ENCODE assay signal across 8 cellular contexts in genomic region chr5:97163360-97163764, GRCh38. TPM values are rescaled to one million over a fixed set of nuclear protein-coding genes. Genes with fewer than 3 reads are reported as not detected.
DNase-seq lines count a peak whose midpoint lies in the region; ATAC-seq and TF ChIP-seq lines count a peak whose summit lies in the region.

No MANE protein-coding gene starts in this region.

- no peak overlapping the region for H2AK5ac ChIP-seq in mesendoderm (ENCODE audit: low read length)

- intact Hi-C loops in Caco-2 (cut with micrococcal nuclease; ENCODE audit: unreplicated experiment) (loop anchor here (1.0 to 5.0 kb wide), 2 partner anchors 101 to 228 kb away; no protein-coding TSS in a partner anchor), mammary epithelial cell (cut with micrococcal nuclease) (loop anchor here (1.0 to 5.0 kb wide), 4 partner anchors 229 to 549 kb away; no protein-coding TSS in a partner anchor), sciatic nerve (cut with DNase I) (loop anchor here (10.0 kb wide), 1 partner anchor 159 kb away; no protein-coding TSS in a partner anchor)

- in situ Hi-C loops in KBM-7 (cut with MboI; ENCODE audit: low pct_unique_long_range_greater_than_20kb, low sequenced_read_pairs) = loop anchor here (25.0 kb wide), 2 partner anchors 401 to 551 kb away; no protein-coding TSS in a partner anchor
- in situ Hi-C loops in mammary epithelial cell (cut with MboI; ENCODE audit: low sequenced_read_pairs in 2 of 2) = loop anchor here (5.0 to 25.0 kb wide), 4 partner anchors 289 to 551 kb away; partner anchors contain the start of gene ERAP2 (in 1 of the 2)

- no peak overlapping the region for H3K9ac ChIP-seq in mammary epithelial cell (ENCODE audit: insufficient read depth, low read length)
- H3K9ac ChIP-seq in mesendoderm (ENCODE audit: low read length) = no peak overlapping the region

- no peak overlapping the region for H2BK15ac ChIP-seq in mesendoderm (replicated peaks; ENCODE audit: low read depth)

- POLR2A ChIA-PET in Caco-2 (lab: Charles Lee) = no interaction called here

- no peaks in the 10 kb centered on the region for H3K27me3 ChIP-seq in Caco-2 (replicated peaks; ENCODE audit: control insufficient read depth, insufficient read depth, low read length)
- no peaks in the 10 kb centered on the region for H3K27me3 ChIP-seq in mammary epithelial cell (ENCODE audit: insufficient read depth, low read length)
- H3K27me3 ChIP-seq in mesendoderm (ENCODE audit: insufficient read depth, low read length, poor library complexity) = no peaks in the 10 kb centered on the region

- no peak overlapping the region for H4K8ac ChIP-seq in mesendoderm (ENCODE audit: low read depth, low read length)

- H3K4me2 ChIP-seq in mammary epithelial cell (ENCODE audit: insufficient read depth, low read depth, low read length) (no peak overlapping the region), mesendoderm (ENCODE audit: low read length) (no peak overlapping the region)

- no peaks in the 10 kb centered on the region for H4K20me1 ChIP-seq in mammary epithelial cell (ENCODE audit: insufficient read depth, low read length)

- no peak for ATAC-seq in HG03457 (IDR thresholded peaks at IDR 0.05; ENCODE audit: unreplicated experiment)
- no peak for ATAC-seq in sciatic nerve
- ATAC-seq in GM21390 (IDR thresholded peaks at IDR 0.05; ENCODE audit: unreplicated experiment) = no peak

- H4K5ac ChIP-seq in mesendoderm (ENCODE audit: low read length) = no peak overlapping the region

- H2AFZ ChIP-seq in mammary epithelial cell (ENCODE audit: low read depth, low read length) = no peak overlapping the region

- H3K4me3 ChIP-seq in Caco-2 (ENCODE audit: low read depth, low read length) = no peak overlapping the region
- no peak overlapping the region for H3K4me3 ChIP-seq in mammary epithelial cell (replicated peaks in 1 of 3; ENCODE audit: insufficient read depth in 1 of 3, low read depth in 2 of 3, low read length in 3 of 3)
- no peak overlapping the region for H3K4me3 ChIP-seq in mesendoderm (ENCODE audit: low read length)

- no peak overlapping the region for H3K4ac ChIP-seq in mesendoderm (ENCODE audit: low read depth, low read length)

- TF ChIP-seq CTCF in Caco-2 (IDR thresholded peaks at IDR 0.05; ENCODE audit: insufficient read depth in 1 of 2, low read depth in 1 of 2, low read length in 1 of 2, severe bottlenecking in 1 of 2, unreplicated experiment in 1 of 2) (peak; percentile 53), mammary epithelial cell (conservative IDR thresholded peaks at IDR 0.05 in 1 of 2, IDR thresholded peaks at IDR 0.05 in 1 of 2; ENCODE audit: extremely low read depth in 1 of 2, insufficient read depth in 1 of 2, low read depth in 1 of 2, low read length in 2 of 2) (peak; percentile 44 to 52)

- no peaks in the 10 kb centered on the region for H3K27me3 Mint-ChIP-seq in Caco-2 (ENCODE audit: insufficient read depth, unreplicated experiment)

- DNase-seq in Caco-2 = no peak
- DNase-seq in KBM-7 = peak; percentile 40
- no peak for DNase-seq in mammary epithelial cell
- peak; percentile 9 for DNase-seq in mesendoderm
- DNase-seq in SK-N-DZ (ENCODE audit: low spot score) = no peak
- no peak for DNase-seq in sciatic nerve (ENCODE audit: low spot score)

- H3K79me1 ChIP-seq in mesendoderm (ENCODE audit: low read length) = no peaks in the 10 kb centered on the region

- CTCF ChIA-PET in Caco-2 (lab: Charles Lee) (interaction anchor here (0.8 kb wide), 1 partner anchor 21 kb away, joined by 4 read pairs; the partner anchor contains the start of gene LIX1), mammary epithelial cell (lab: Charles Lee; ENCODE audit: low non-redundant PET) (no interaction called here)

- H3K18ac ChIP-seq in mesendoderm (ENCODE audit: low read length) = no peak overlapping the region

- H2BK120ac ChIP-seq in mesendoderm (ENCODE audit: low read depth, low read length) = no peak overlapping the region

- dilution Hi-C loops in mammary epithelial cell (cut with HindIII; ENCODE audit: low sequenced_read_pairs) = loop anchor here (25.0 kb wide), 1 partner anchor 401 kb away; no protein-coding TSS in a partner anchor

- H3K23ac ChIP-seq in mesendoderm (ENCODE audit: low read length) = no peak overlapping the region

- H3K36me3 Mint-ChIP-seq in Caco-2 (ENCODE audit: insufficient read depth, unreplicated experiment) = peaks cover 37% of the 10 kb centered on the region

- H3K9me3 Mint-ChIP-seq in Caco-2 (ENCODE audit: unreplicated experiment) = peaks cover 8% of the 10 kb centered on the region

- peaks cover 3% of the 10 kb centered on the region; the same call in 1 of the 2 replicates for H3K9me3 ChIP-seq in Caco-2
- no peaks in the 10 kb centered on the region for H3K9me3 ChIP-seq in mammary epithelial cell (replicated peaks; ENCODE audit: insufficient read depth, low read length)

- H3K4me1 Mint-ChIP-seq in Caco-2 (ENCODE audit: low read depth, unreplicated experiment) = peaks cover 5% of the 10 kb centered on the region

- BruUV-seq in Caco-2 (replicated peaks; lab: Mats Ljungman, UMichigan) (no TSS peak), mammary epithelial cell (replicated peaks; lab: Mats Ljungman, UMichigan) (no TSS peak)

- H3K79me2 ChIP-seq in mammary epithelial cell (ENCODE audit: insufficient read depth, low read length) (no peaks in the 10 kb centered on the region), mesendoderm (ENCODE audit: control insufficient read depth, insufficient read depth, low read length) (no peaks in the 10 kb centered on the region)

- H3K27ac Mint-ChIP-seq in Caco-2 (ENCODE audit: unreplicated experiment) = no peak overlapping the region

- H3K4me1 ChIP-seq in Caco-2 (peaks cover 14% of the 10 kb centered on the region), mammary epithelial cell (ENCODE audit: insufficient read depth, low read length) (no peaks in the 10 kb centered on the region), mesendoderm (ENCODE audit: control insufficient read depth, low read depth, low read length) (no peaks in the 10 kb centered on the region)

- H3K36me3 ChIP-seq in Caco-2 (ENCODE audit: control insufficient read depth, insufficient read depth, low read length) (0 out of 2 replicates have a peak, but pooled peaks cover 2% of the 10 kb centered on the region), mammary epithelial cell (ENCODE audit: insufficient read depth, low read length) (peaks cover 17% of the 10 kb centered on the region), mesendoderm (ENCODE audit: control insufficient read depth, insufficient read depth, low read length) (no peaks in the 10 kb centered on the region)

- H3K27ac ChIP-seq in mammary epithelial cell (ENCODE audit: insufficient read depth, low read depth, low read length) = no peak overlapping the region
- H3K27ac ChIP-seq in mesendoderm (ENCODE audit: low read depth, low read length) = no peak overlapping the region

- no peak overlapping the region for H2BK5ac ChIP-seq in mesendoderm (ENCODE audit: low read length)

- H3K56ac ChIP-seq in mesendoderm (ENCODE audit: low read length) = no peak overlapping the region

- H3K4me3 Mint-ChIP-seq in Caco-2 (ENCODE audit: unreplicated experiment) = no peak overlapping the region

RNA-seq across cellular contexts. Expression of gene RIOK2, which starts 19.7 kb away (rescaled TPM):
- total RNA-seq in Caco-2 (2022) (36.3 and 38.7 TPM in 2 replicates), mammary epithelial cell (10 to 100 TPM; 18.5 to 38.3 TPM), sciatic nerve (17.9 TPM)
- 5.9 TPM for polyA plus RNA-seq in mammary epithelial cell
- polyA minus RNA-seq in mammary epithelial cell = 16.2 TPM
- polyA plus RNA-seq in mesendoderm (2013, experiment 1 of 2) = 41.0 TPM
- 38.5 TPM for polyA plus RNA-seq in mesendoderm (2013, experiment 2 of 2)
- polyA plus RNA-seq in SK-N-DZ (2014; cell fraction: cytosol; rRNA removed) = 13.9 and 16.2 TPM in 2 replicates
- polyA plus RNA-seq in SK-N-DZ (2014; cell fraction: nucleus; rRNA removed) = 19.2 and 24.3 TPM in 2 replicates

RNA-seq across cellular contexts. Expression of gene LIX1, which starts 21.0 kb away (rescaled TPM):
- total RNA-seq in Caco-2 (2022) (4.0 and 4.1 TPM in 2 replicates), mammary epithelial cell (not detected), sciatic nerve (not detected)
- polyA plus RNA-seq in mammary epithelial cell = not detected
- not detected for polyA minus RNA-seq in mammary epithelial cell
- polyA plus RNA-seq in mesendoderm (2013, experiment 1 of 2) = 1.5 TPM
- 1.3 TPM for polyA plus RNA-seq in mesendoderm (2013, experiment 2 of 2)
- 3.5 and 3.8 TPM in 2 replicates for polyA plus RNA-seq in SK-N-DZ (2014; cell fraction: cytosol; rRNA removed)
- polyA plus RNA-seq in SK-N-DZ (2014; cell fraction: nucleus; rRNA removed) = 1.8 and 2.9 TPM in 2 replicates

Comparison
In these comparisons a context has a peak if more than half of its experiments do, and no peak if none do; other contexts are left out.
1. DNase-seq: peak in KBM-7 (single experiment) and mesendoderm (single experiment); none in Caco-2 (0 of 2), mammary epithelial cell (single experiment), SK-N-DZ (single experiment) and sciatic nerve (single experiment).